In genomic region chr3:39141211-39141995, GRCh38 we compare ENCODE assay signal across 8 cellular contexts. TPM values are rescaled to one million over a fixed set of nuclear protein-coding genes. Genes with fewer than 3 reads are reported as not detected.
DNase-seq lines count a peak whose midpoint lies in the region; TF ChIP-seq lines count a peak whose summit lies in the region.

No MANE protein-coding gene starts in this region.

- H3K9me2 ChIP-seq in OCI-LY7 (ENCODE audit: insufficient read depth, low read length) = no peaks in the 10 kb centered on the region

- H3K4me1 ChIP-seq in mucosa of stomach (ENCODE audit: control insufficient read depth, insufficient read depth, low read length) = peaks cover 49% of the 10 kb centered on the region
- peaks cover 30% of the 10 kb centered on the region for H3K4me1 ChIP-seq in OCI-LY7 (ENCODE audit: insufficient read depth, low read length, poor library complexity, severe bottlenecking)

- TF ChIP-seq CTCF in choroid plexus epithelial cell (conservative IDR thresholded peaks at IDR 0.05; ENCODE audit: low read depth, low read length) (no peak), OCI-LY7 (conservative IDR thresholded peaks at IDR 0.05; ENCODE audit: low read length) (no peak)

- POLR2A ChIA-PET in OCI-LY7 (lab: Charles Lee) = interaction anchor here (1.2 kb wide), 2 partner anchors 9 to 32 kb away, joined by 4 read pairs; no protein-coding TSS in a partner anchor

- DNase-seq in AG20443 (ENCODE audit: low spot score) = peak; percentile 46
- DNase-seq in choroid plexus epithelial cell (ENCODE audit: low read depth) = peak; percentile 60
- DNase-seq in inferior parietal cortex (ENCODE audit: extremely low spot score) = no peak
- no peak for DNase-seq in retina
- DNase-seq in OCI-LY7 (ENCODE audit: low spot score) = no peak
- DNase-seq in NCI-H2107 treated with DMSO at 0.1 percent for 48 hours (lab: John Stamatoyannopoulos, UW; ENCODE audit: unreplicated experiment) = no peak

- no peaks in the 10 kb centered on the region for H3K9me3 Mint-ChIP-seq in IgD-negative memory B cell

- H3K9me3 ChIP-seq in mucosa of stomach (ENCODE audit: control insufficient read depth, low read length) (no peaks in the 10 kb centered on the region), OCI-LY7 (ENCODE audit: low read length) (no peaks in the 10 kb centered on the region)

- H3K27me3 ChIP-seq in mucosa of stomach (ENCODE audit: control insufficient read depth, insufficient read depth, low read length) = no peaks in the 10 kb centered on the region

- H3K27ac ChIP-seq in OCI-LY7 (ENCODE audit: low read depth, low read length, poor library complexity, severe bottlenecking) = no peak overlapping the region

- H3K9ac ChIP-seq in mucosa of stomach (ENCODE audit: low read length) = peak overlapping the region; percentile 56

- H3K4me2 ChIP-seq in OCI-LY7 (ENCODE audit: low read length) = no peak overlapping the region

- H3K4me1 Mint-ChIP-seq in IgD-negative memory B cell = peaks cover 32 to 36% (median 35%) of the 10 kb centered on the region in 3 donors

- no peak overlapping the region for H2AFZ ChIP-seq in OCI-LY7 (ENCODE audit: low read length)

- H3K4me3 Mint-ChIP-seq in IgD-negative memory B cell = peak overlapping the region in 2 of 4 donors; percentile 34 to 81

- intact Hi-C loops in OCI-LY7 (cut with micrococcal nuclease; ENCODE audit: unreplicated experiment) = no loop called here

- H3K27me3 Mint-ChIP-seq in IgD-negative memory B cell = no peaks in the 10 kb centered on the region

- no peaks in the 10 kb centered on the region for H4K20me1 ChIP-seq in OCI-LY7 (ENCODE audit: insufficient read depth, low read length)

- H3K36me3 Mint-ChIP-seq in IgD-negative memory B cell = peaks cover 9% of the 10 kb centered on the region

- H3K79me2 ChIP-seq in OCI-LY7 (ENCODE audit: insufficient read depth, low read depth, low read length) = peaks cover 10% of the 10 kb centered on the region; the same call in 1 of the 2 replicates

- peaks cover 32% of the 10 kb centered on the region for H3K36me3 ChIP-seq in mucosa of stomach (ENCODE audit: control insufficient read depth, insufficient read depth, low read length)
- H3K36me3 ChIP-seq in OCI-LY7 (ENCODE audit: insufficient read depth, low read length) = peaks cover 86% of the 10 kb centered on the region

- H3K4me3 ChIP-seq in choroid plexus epithelial cell (ENCODE audit: low read depth, low read length) (no peak overlapping the region), mucosa of stomach (ENCODE audit: low read length) (no peak overlapping the region), OCI-LY7 (ENCODE audit: low read depth, low read length, poor library complexity, severe bottlenecking) (no peak overlapping the region)

- CTCF ChIA-PET in OCI-LY7 (lab: Charles Lee; ENCODE audit: unreplicated experiment) = no interaction called here

- BruUV-seq in OCI-LY7 (replicated peaks; lab: Mats Ljungman, UMichigan) = no TSS peak

- peak overlapping the region; percentile 55 to 97 (median 69) for H3K27ac Mint-ChIP-seq in IgD-negative memory B cell

RNA-seq across cellular contexts. Expression of gene CSRNP1, which starts 12.0 kb away (rescaled TPM):
- 79.9 TPM for polyA plus RNA-seq in IgD-negative memory B cell
- total RNA-seq in OCI-LY7 (2014; rRNA removed; shearing (Covaris generic)) = 9.5 and 10.5 TPM in 2 replicates
- total RNA-seq in OCI-LY7 (2022) = 9.4 and 9.7 TPM in 2 replicates

RNA-seq across cellular contexts. Expression of gene TTC21A, which starts 33.9 kb away (rescaled TPM):
- polyA plus RNA-seq in IgD-negative memory B cell = 5.5 TPM
- 10.5 and 12.8 TPM in 2 replicates for total RNA-seq in OCI-LY7 (2014; rRNA removed; shearing (Covaris generic))
- 27.1 and 32.3 TPM in 2 replicates for total RNA-seq in OCI-LY7 (2022)

RNA-seq across cellular contexts. Expression of gene GORASP1, which starts 34.0 kb away (rescaled TPM):
- 33.3 TPM for polyA plus RNA-seq in IgD-negative memory B cell
- total RNA-seq in OCI-LY7 (2014; rRNA removed; shearing (Covaris generic)) = 44.8 and 59.9 TPM in 2 replicates
- total RNA-seq in OCI-LY7 (2022) = 51.5 and 57.9 TPM in 2 replicates

RNA-seq across cellular contexts. Expression of gene XIRP1, which starts 51.0 kb away (rescaled TPM):
- polyA plus RNA-seq in IgD-negative memory B cell = not detected
- not detected in 2 replicates for total RNA-seq in OCI-LY7 (2014; rRNA removed; shearing (Covaris generic))
- not detected in 2 replicates for total RNA-seq in OCI-LY7 (2022)

Comparison
In these comparisons a context has a peak if more than half of its experiments do, and no peak if none do; other contexts are left out.
1. DNase-seq: peak in AG20443 (single experiment) and choroid plexus epithelial cell (single experiment); none in inferior parietal cortex (single experiment), retina (single experiment), OCI-LY7 (single experiment) and NCI-H2107 treated with DMSO at 0.1 percent for 48 hours (single experiment).